27 cellular contexts compared by ENCODE assay signal in the genomic region with DNA sequence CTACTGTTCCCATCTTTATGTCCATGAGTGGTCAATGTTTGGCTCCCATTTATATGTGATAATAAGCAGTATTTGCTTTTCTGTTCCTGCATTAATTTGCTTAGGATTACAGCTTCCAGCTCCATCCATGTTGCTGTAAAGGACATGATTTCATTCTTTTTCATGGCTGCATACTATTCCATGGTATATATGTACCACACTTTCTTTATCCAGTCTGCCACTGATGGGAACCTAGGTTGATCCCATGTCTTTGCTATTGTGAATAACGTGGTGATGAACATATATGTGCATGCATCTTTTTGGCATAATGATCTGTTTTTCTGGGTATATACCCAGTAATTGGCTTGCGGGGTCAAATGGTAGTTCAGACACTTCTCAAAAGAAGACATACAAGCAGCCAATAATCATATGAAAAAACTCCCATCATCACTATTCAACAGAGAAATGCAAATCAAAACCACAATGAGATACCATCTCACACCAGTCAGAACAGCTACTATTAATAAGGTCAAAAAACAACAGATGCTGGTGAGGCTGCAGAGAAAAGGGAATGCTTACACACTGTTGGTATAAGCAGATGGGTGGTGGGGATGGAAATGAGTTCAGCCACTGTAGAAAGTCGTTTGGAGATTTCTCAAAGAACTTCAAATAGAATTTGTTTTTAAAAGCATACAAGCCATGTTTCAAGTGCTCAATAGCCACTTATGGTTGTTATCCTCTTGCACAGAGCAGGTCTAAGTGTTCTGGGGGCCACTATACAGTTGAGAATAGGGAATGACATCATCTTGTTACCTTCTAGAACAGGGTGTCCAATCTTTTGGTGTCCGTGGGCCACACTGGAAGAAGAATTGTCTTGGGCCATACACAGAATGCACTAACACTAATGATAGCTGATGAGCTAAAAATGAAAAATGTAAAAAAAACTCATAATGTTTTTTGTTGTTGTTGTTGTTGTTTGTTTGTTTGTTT. TPM values are rescaled to one million over a fixed set of nuclear protein-coding genes. Genes with fewer than 3 reads are reported as not detected.
A peak's percentile ranks its signal among the peaks of the same experiment; 100 is the strongest.
DNase-seq lines count a peak whose midpoint lies in the region; ATAC-seq, FAIRE-seq and TF ChIP-seq lines count a peak whose summit lies in the region.
"Had no signal": no experiment of that assay in that cellular context is flagged by ENCODE, and none has a peak within 500 bp of the region (broad histone marks: within the 10 kb centered on the region; RNA-seq: fewer than 3 reads in every experiment).

No MANE protein-coding gene starts in this region.

- no peak overlapping the region for H3K4me2 ChIP-seq in GM23248 (ENCODE audit: unreplicated experiment)
- H3K4me2 ChIP-seq: neural progenitor cell had no signal

- CTCF ChIA-PET in activated CD4-positive, alpha-beta memory T cell treated with anti-CD3 and anti-CD28 coated beads, Interleukin-2, amount 10 ng/mL, durations not matched to agents 7 days and 5 days (lab: Charles Lee), result no interaction called here

- in situ Hi-C loops in GM23248 (cut with MboI), result no loop called here

- no peak overlapping the region for H3K4me3 Mint-ChIP-seq in activated CD4-positive, alpha-beta memory T cell treated with anti-CD3 and anti-CD28 coated beads, Interleukin-2, amount 10 ng/mL, durations not matched to agents 7 days and 5 days
- H3K4me3 Mint-ChIP-seq: activated naive CD8-positive, alpha-beta T cell treated with anti-CD3 and anti-CD28 coated beads for 36 hours; effector memory CD8-positive, alpha-beta T cell; neural progenitor cell; T-helper 2 cell treated with Interferon-gamma antibody and Interleukin-4, amounts not matched to agents 5 μg/mL and 100 μg/mL, for 36 hours had no signal

- H2AFZ ChIP-seq in GM23248, result no peak overlapping the region
- H2AFZ ChIP-seq: neural progenitor cell, parathyroid adenoma had no signal

- H4K20me1 ChIP-seq in GM23248 (ENCODE audit: insufficient read depth), result no peaks in the 10 kb centered on the region

- no peaks in the 10 kb centered on the region for H3F3A ChIP-seq in GM23248 (ENCODE audit: insufficient read depth)

- H3K4me1 ChIP-seq in left lung, result peaks cover 0 to 3% of the 10 kb centered on the region in 2 donors
- no peaks in the 10 kb centered on the region for H3K4me1 ChIP-seq in GM23248 (ENCODE audit: insufficient read depth)
- H3K4me1 ChIP-seq: foreskin keratinocyte, parathyroid adenoma, right atrium auricular region, upper lobe of left lung had no signal

- POLR2A ChIA-PET in activated CD4-positive, alpha-beta memory T cell treated with anti-CD3 and anti-CD28 coated beads, Interleukin-2, amount 10 ng/mL, durations not matched to agents 7 days and 5 days (lab: Charles Lee), result no interaction called here

- H3K36me3 Mint-ChIP-seq in activated CD4-positive, alpha-beta memory T cell treated with anti-CD3 and anti-CD28 coated beads, Interleukin-2, amount 10 ng/mL, durations not matched to agents 7 days and 5 days (ENCODE audit: low read depth), result no peaks in the 10 kb centered on the region
- H3K36me3 Mint-ChIP-seq: neural progenitor cell had no signal

- H3K79me2 ChIP-seq in GM23248 (ENCODE audit: insufficient read depth), result no peaks in the 10 kb centered on the region
- H3K79me2 ChIP-seq: parathyroid adenoma had no signal

- WGBS in GM23248 (ENCODE audit: low coverage in 1 of 2, low lambda C conversion rate in 2 of 2, missing lambda C conversion rate in 2 of 2), 2 experiments, result 33 to 35% methylated on average over 4 of the region's 4 CpGs

- intact Hi-C loops in left lung (cut with DNase I), result no loop called here

- no peaks in the 10 kb centered on the region for H3K4me1 Mint-ChIP-seq in activated CD4-positive, alpha-beta memory T cell treated with anti-CD3 and anti-CD28 coated beads, Interleukin-2, amount 10 ng/mL, durations not matched to agents 7 days and 5 days
- H3K4me1 Mint-ChIP-seq: activated naive CD8-positive, alpha-beta T cell treated with anti-CD3 and anti-CD28 coated beads for 36 hours had no signal

- H3K9ac ChIP-seq in GM23248, result no peak overlapping the region
- H3K9ac ChIP-seq: neural progenitor cell, parathyroid adenoma had no signal

- no peak for TF ChIP-seq CTCF in left lung (IDR thresholded peaks at IDR 0.05)
- TF ChIP-seq CTCF in D721Med (IDR thresholded peaks at IDR 0.05; ENCODE audit: insufficient read depth, missing control alignments), result no peak

- H3K9me3 Mint-ChIP-seq in activated CD4-positive, alpha-beta memory T cell treated with anti-CD3 and anti-CD28 coated beads, Interleukin-2, amount 10 ng/mL, durations not matched to agents 7 days and 5 days, result no peaks in the 10 kb centered on the region
- H3K9me3 Mint-ChIP-seq: effector memory CD8-positive, alpha-beta T cell; T-helper 2 cell treated with Interferon-gamma antibody and Interleukin-4, amounts not matched to agents 5 μg/mL and 100 μg/mL, for 36 hours had no signal

- DNase-seq in DMS79 treated with DMSO at 0.1 percent for 48 hours (lab: John Stamatoyannopoulos, UW), result peak; percentile 18
- DNase-seq in NCI-H1436 (lab: John Stamatoyannopoulos, UW), result peak; percentile 52
- DNase-seq in NCI-H526 (lab: John Stamatoyannopoulos, UW), result peak; percentile 89 to 94
- DNase-seq in left lung, result no peak
- DNase-seq in GM23248, result no peak
- no peak for DNase-seq in activated CD4-positive, alpha-beta memory T cell treated with anti-CD3 and anti-CD28 coated beads, Interleukin-2, amount 10 ng/mL, durations not matched to agents 7 days and 5 days
- DNase-seq in D721Med (ENCODE audit: insufficient read length, low spot score), result no peak
- DNase-seq: activated CD8-positive, alpha-beta memory T cell treated with anti-CD3 and anti-CD28 coated beads for 24 hours; activated effector memory CD4-positive, alpha-beta T cell treated with anti-CD3 and anti-CD28 coated beads, Interleukin-2, amount 50 U/mL, for 16 hours; activated naive CD8-positive, alpha-beta T cell treated with anti-CD3 and anti-CD28 coated beads for 36 hours; C1 segment of cervical spinal cord; caudate nucleus; cortex of kidney; effector memory CD8-positive, alpha-beta T cell; foreskin keratinocyte; mammary epithelial cell; NCI-H446; PC-3; stimulated activated CD4-positive, alpha-beta T cell treated with anti-CD3 and anti-CD28 coated beads, Interleukin-2, amount 100 ng/mL, for 48 hours; upper lobe of left lung had no signal

- H3K27me3 ChIP-seq in left lung (no peaks in the 10 kb centered on the region), GM23248 (replicated peaks; ENCODE audit: insufficient read depth) (no peaks in the 10 kb centered on the region)
- H3K27me3 ChIP-seq: ascending aorta, foreskin keratinocyte, neural progenitor cell, right atrium auricular region, upper lobe of left lung had no signal

- H3K9me3 ChIP-seq in left lung (no peaks in the 10 kb centered on the region), GM23248 (ENCODE audit: low read depth) (no peaks in the 10 kb centered on the region)
- H3K9me3 ChIP-seq: ascending aorta, HAP-1, right atrium auricular region, upper lobe of left lung had no signal

- peak; percentile 70 for ATAC-seq in left lung
- ATAC-seq: effector memory CD8-positive, alpha-beta T cell; foreskin keratinocyte; PC-3; Right ventricle myocardium inferior had no signal

- H3K36me3 ChIP-seq in left lung (no peaks in the 10 kb centered on the region), GM23248 (ENCODE audit: low read depth) (no peaks in the 10 kb centered on the region)
- H3K36me3 ChIP-seq: ascending aorta, HAP-1, neural progenitor cell, right atrium auricular region, upper lobe of left lung had no signal

- H3K4me3 ChIP-seq in left lung (no peak overlapping the region), GM23248 (no peak overlapping the region)
- H3K4me3 ChIP-seq: ascending aorta, HAP-1, neural progenitor cell, right atrium auricular region, upper lobe of left lung had no signal

- H3K27ac ChIP-seq in left lung, result no peak overlapping the region
- H3K27ac ChIP-seq in GM23248, result no peak overlapping the region
- H3K27ac ChIP-seq: foreskin keratinocyte, neural progenitor cell, parathyroid adenoma, right atrium auricular region, upper lobe of left lung had no signal

- H3K27me3 Mint-ChIP-seq in activated CD4-positive, alpha-beta memory T cell treated with anti-CD3 and anti-CD28 coated beads, Interleukin-2, amount 10 ng/mL, durations not matched to agents 7 days and 5 days, result peaks cover 7% of the 10 kb centered on the region
- H3K27me3 Mint-ChIP-seq: activated naive CD8-positive, alpha-beta T cell treated with anti-CD3 and anti-CD28 coated beads for 36 hours had no signal

- no peak overlapping the region for H3K27ac Mint-ChIP-seq in activated CD4-positive, alpha-beta memory T cell treated with anti-CD3 and anti-CD28 coated beads, Interleukin-2, amount 10 ng/mL, durations not matched to agents 7 days and 5 days
- H3K27ac Mint-ChIP-seq: activated naive CD8-positive, alpha-beta T cell treated with anti-CD3 and anti-CD28 coated beads for 36 hours; neural progenitor cell; T-helper 2 cell treated with Interferon-gamma antibody and Interleukin-4, amounts not matched to agents 5 μg/mL and 100 μg/mL, for 36 hours had no signal

- no peaks in the 10 kb centered on the region for H3K9me2 ChIP-seq in GM23248 (ENCODE audit: insufficient read depth)

- FAIRE-seq in D721Med (lab: Jason Lieb, UNC), result no peak

RNA-seq across cellular contexts. Expression of a gene that starts 23.2 kb away (rescaled TPM):
- total RNA-seq in left lung, result 10 to 100 TPM in 1 of 2 donors, 1 to 10 TPM in 1; 5.5 to 13.5 TPM
- total RNA-seq in GM23248 (2014; rRNA removed; shearing (Covaris generic)), result not detected in 2 replicates
- not detected in 2 replicates for polyA plus RNA-seq in GM23248 (2016; fragmentation: Nextera tagmentation; extraction: Ambion mirVana)
- under 1 TPM; 0.03 to 0.05 TPM for total RNA-seq in activated CD4-positive, alpha-beta memory T cell treated with anti-CD3 and anti-CD28 coated beads, Interleukin-2, amount 10 ng/mL, durations not matched to agents 7 days and 5 days

Comparison
In these comparisons a context has a peak if more than half of its experiments do, and no peak if none do; other contexts are left out.
1. DNase-seq: peak in DMS79 treated with DMSO at 0.1 percent for 48 hours (single experiment), NCI-H1436 (single experiment) and NCI-H526 (2 of 2); none in left lung (0 of 2), GM23248 (single experiment), activated CD4-positive, alpha-beta memory T cell treated with anti-CD3 and anti-CD28 coated beads, Interleukin-2, amount 10 ng/mL, durations not matched to agents 7 days and 5 days (single experiment) and D721Med (single experiment).